ENCODE assay signal across 1 cellular context in the genomic region with DNA sequence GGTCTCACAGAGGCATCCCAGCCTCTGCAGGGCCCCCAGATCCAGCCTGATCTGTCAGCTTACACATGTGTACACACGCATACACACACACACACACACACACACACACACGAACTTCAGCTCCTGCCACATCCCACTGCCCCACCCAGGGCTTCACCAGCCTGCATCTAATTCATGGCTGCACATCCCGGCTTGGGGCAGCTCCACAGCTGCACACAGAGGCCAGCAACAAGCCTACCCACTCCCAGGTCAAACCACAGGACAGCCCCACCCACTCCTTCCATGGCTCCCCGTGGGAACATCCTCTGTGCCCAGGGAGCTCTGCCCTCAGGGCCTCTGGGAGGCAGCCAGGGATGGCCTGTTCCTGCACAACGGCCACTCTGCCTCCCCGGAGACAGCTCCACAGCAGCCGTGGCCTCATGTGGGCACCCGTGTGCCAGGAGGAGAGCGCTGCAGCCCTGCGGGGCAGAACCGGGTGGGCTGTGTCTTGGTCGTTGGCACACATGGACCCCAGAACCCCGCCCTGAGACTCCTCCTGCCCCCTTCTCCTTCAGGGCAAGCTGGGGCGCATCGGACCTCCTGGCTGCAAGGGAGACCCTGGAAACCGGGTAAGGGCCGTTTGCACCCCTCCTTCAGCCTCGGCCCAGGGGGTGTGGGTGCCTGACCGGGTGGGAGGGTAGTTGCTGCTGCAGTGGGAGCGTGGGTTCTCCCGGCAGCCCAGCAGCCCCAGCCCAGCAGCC.
TF ChIP-seq lines count a peak whose summit lies in the region.

No MANE protein-coding gene starts in this region.

TF ChIP-seq in IMR-90, 13 proteins besides CTCF, POLR2A, EP300 and RAD21 (continued from another document):
- TF ChIP-seq CEBPB (IDR thresholded peaks at IDR 0.05; ENCODE audit: low read depth, low read length) = no peak
- TF ChIP-seq NFE2L2 (IDR thresholded peaks at IDR 0.05; ENCODE audit: low read depth, low read length) = no peak
- no peak for TF ChIP-seq RFX5 (IDR thresholded peaks at IDR 0.05; ENCODE audit: low read depth, low read length)
- no peak for TF ChIP-seq RCOR1 (IDR thresholded peaks at IDR 0.05; ENCODE audit: insufficient replicate concordance, low read length)
- no peak for TF ChIP-seq USF2 (IDR thresholded peaks at IDR 0.05; ENCODE audit: low read depth, low read length)
- no peak for TF ChIP-seq CHD1 (IDR thresholded peaks at IDR 0.05; ENCODE audit: low read depth, low read length)
- no peak for TF ChIP-seq ELK1 (IDR thresholded peaks at IDR 0.05; ENCODE audit: borderline replicate concordance, low read depth, low read length)
- no peak for TF ChIP-seq FOS (IDR thresholded peaks at IDR 0.05; ENCODE audit: low read depth, low read length)
- no peak for TF ChIP-seq SMC3 (IDR thresholded peaks at IDR 0.05; ENCODE audit: low read depth, low read length)
- no peak for TF ChIP-seq MAFK (IDR thresholded peaks at IDR 0.05; ENCODE audit: low read depth, low read length)
- no peak for TF ChIP-seq BHLHE40 (IDR thresholded peaks at IDR 0.05; ENCODE audit: low read depth, low read length)
- no peak for TF ChIP-seq MXI1 (IDR thresholded peaks at IDR 0.05; ENCODE audit: borderline replicate concordance, low read depth, low read length)
